ENCODE assay signal across 8 cellular contexts in genomic region chr12:53300187-53300586, GRCh38. TPM values are rescaled to one million over a fixed set of nuclear protein-coding genes. Genes with fewer than 3 reads are reported as not detected.
A peak's percentile ranks its signal among the peaks of the same experiment; 100 is the strongest.
DNase-seq lines count a peak whose midpoint lies in the region; ATAC-seq and TF ChIP-seq lines count a peak whose summit lies in the region.

No MANE protein-coding gene starts in this region.

- H3K27me3 ChIP-seq in dorsolateral prefrontal cortex, result no peaks in the 10 kb centered on the region

- peak overlapping the region; percentile 79 to 94 (median 85) for H3K27ac Mint-ChIP-seq in nephron

- no peaks in the 10 kb centered on the region for H3K9me3 Mint-ChIP-seq in nephron

- peak overlapping the region in 58 of 59 donors; percentile 3 to 91 (median 74) for H3K27ac ChIP-seq in dorsolateral prefrontal cortex

- H3K4me3 Mint-ChIP-seq in nephron, result peak overlapping the region; percentile 93 to 100 (median 98)

- peaks cover 36% of the 10 kb centered on the region for H3K36me3 Mint-ChIP-seq in nephron (ENCODE audit: low read depth)

- H3K4me3 ChIP-seq in dorsolateral prefrontal cortex, result peak overlapping the region; percentile 53 to 99 (median 88)

- intact Hi-C loops in dorsolateral prefrontal cortex (cut with DNase I), result no loop called here

- H3K4me1 Mint-ChIP-seq in nephron, result peaks cover 52% of the 10 kb centered on the region

- no peak for ATAC-seq in HG03354 (IDR thresholded peaks at IDR 0.05; ENCODE audit: poor library complexity, severe bottlenecking, unreplicated experiment)
- no peak for ATAC-seq in GM21526 (IDR thresholded peaks at IDR 0.05; ENCODE audit: low FRiP score, unreplicated experiment)

- no peaks in the 10 kb centered on the region for H3K27me3 Mint-ChIP-seq in nephron (ENCODE audit: low read depth)

- TF ChIP-seq CTCF in dorsolateral prefrontal cortex (IDR thresholded peaks at IDR 0.05 in 54 of 56, conservative IDR thresholded peaks at IDR 0.05 in 2 of 56; ENCODE audit: low read depth in 1 of 56, partially characterized antibody in 56 of 56) (no peak), nephron (IDR thresholded peaks at IDR 0.05; ENCODE audit: unreplicated experiment in 3 of 3) (no peak)

- DNase-seq in GM04503 (ENCODE audit: low read depth), result peak; percentile 14
- peak; percentile 33 for DNase-seq in OCI-M1 (lab: John Stamatoyannopoulos, UW)
- no peak for DNase-seq in dorsolateral prefrontal cortex
- no peak for DNase-seq in putamen (ENCODE audit: low spot score)
- no peak for DNase-seq in NCI-H2227 treated with DMSO at 0.1 percent for 48 hours (lab: John Stamatoyannopoulos, UW)

RNA-seq across cellular contexts. Expression of gene MYG1, which starts 0.7 kb away (rescaled TPM):
- 10 to 100 TPM; 43.4 to 98.9 (median 69.5) TPM for total RNA-seq in dorsolateral prefrontal cortex

RNA-seq across cellular contexts. Expression of gene PFDN5, which starts 4.8 kb away (rescaled TPM):
- 100 to 1,000 TPM; 256 to 374 (median 306) TPM for total RNA-seq in dorsolateral prefrontal cortex

RNA-seq across cellular contexts. Expression of gene AAAS, which starts 21.2 kb away (rescaled TPM):
- 10 to 100 TPM; 27.3 to 61.7 (median 45.5) TPM for total RNA-seq in dorsolateral prefrontal cortex

RNA-seq across cellular contexts. Expression of gene ESPL1, which starts 32.1 kb away (rescaled TPM):
- total RNA-seq in dorsolateral prefrontal cortex, result 1 to 10 TPM in 3 of 120 experiments, under 1 TPM in 60, not detected in 57; 0.07 to 1.8 (median 0.25) TPM

RNA-seq across cellular contexts. Expression of gene SP7, which starts 36.0 kb away (rescaled TPM):
- total RNA-seq in dorsolateral prefrontal cortex, result 1 to 10 TPM in 15 of 120 experiments, under 1 TPM in 87, not detected in 18; 0.11 to 1.9 (median 0.54) TPM

Comparison
In these comparisons a context has a peak if more than half of its experiments do, and no peak if none do; other contexts are left out.
1. DNase-seq: peak in GM04503 (single experiment) and OCI-M1 (single experiment); none in dorsolateral prefrontal cortex (0 of 10), putamen (single experiment) and NCI-H2227 treated with DMSO at 0.1 percent for 48 hours (single experiment).